30 cellular contexts compared by ENCODE assay signal in the genomic region with DNA sequence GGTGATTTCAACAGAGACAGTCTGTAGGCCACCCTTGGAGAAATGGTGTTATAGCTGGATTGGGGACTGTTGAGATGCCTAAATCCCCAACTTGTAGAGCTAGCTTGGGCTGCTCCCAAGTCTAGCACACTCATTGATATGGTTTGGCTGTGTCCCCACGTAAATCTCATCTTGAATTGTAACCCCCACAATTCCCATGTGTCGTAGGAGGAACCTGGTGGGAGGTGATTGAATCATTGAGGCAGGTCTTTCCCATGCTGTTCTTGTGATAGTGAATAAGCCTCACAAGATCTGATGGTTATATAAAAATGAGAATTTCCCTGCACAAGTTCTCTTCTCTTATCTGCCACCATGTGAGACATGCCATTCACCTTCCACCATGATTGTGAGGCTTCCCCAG.
A peak's percentile ranks its signal among the peaks of the same experiment; 100 is the strongest.
DNase-seq lines count a peak whose midpoint lies in the region; ATAC-seq and TF ChIP-seq lines count a peak whose summit lies in the region.
"Had no signal": no experiment of that assay in that cellular context is flagged by ENCODE, and none has a peak within 500 bp of the region (broad histone marks: within the 10 kb centered on the region; RNA-seq: fewer than 3 reads in every experiment).

No MANE protein-coding gene starts in this region.

- no peak for TF ChIP-seq CTCF in right atrium auricular region (IDR thresholded peaks at IDR 0.05)

- no peak overlapping the region for H3K27ac ChIP-seq in right atrium auricular region
- H3K27ac ChIP-seq in aorta (ENCODE audit: low read depth in 1 of 2, low read length in 2 of 2), result no peak overlapping the region
- H3K27ac ChIP-seq: 22Rv1; A549; BLaER1; BLaER1 treated with 17β-estradiol and CSF1 and Interleukin-3, amounts not matched to agents 10 nM and 100 nM; C4-2B had no signal

- no peaks in the 10 kb centered on the region for H3K9me3 ChIP-seq in right atrium auricular region
- H3K9me3 ChIP-seq in aorta (ENCODE audit: control insufficient read depth, low read length), result no peaks in the 10 kb centered on the region
- H3K9me3 ChIP-seq: A549; BE2C; BLaER1; BLaER1 treated with 17β-estradiol and CSF1 and Interleukin-3, amounts not matched to agents 10 nM and 100 nM; Caco-2 had no signal

- no peaks in the 10 kb centered on the region for H3K27me3 ChIP-seq in right atrium auricular region
- no peaks in the 10 kb centered on the region for H3K27me3 ChIP-seq in aorta (ENCODE audit: control insufficient read depth in 1 of 2, insufficient read depth in 2 of 2, low read length in 1 of 2)
- H3K27me3 ChIP-seq: BE2C, BLaER1 had no signal

- intact Hi-C loops in cardiac septum (cut with DNase I), result no loop called here
- intact Hi-C loops in aorta (cut with DNase I), result no loop called here

- H3K36me3 ChIP-seq in right atrium auricular region (no peaks in the 10 kb centered on the region), aorta (ENCODE audit: control insufficient read depth in 1 of 2, insufficient read depth in 2 of 2, low read length in 1 of 2) (no peaks in the 10 kb centered on the region)
- H3K36me3 ChIP-seq: BE2C; BLaER1; BLaER1 treated with 17β-estradiol and CSF1 and Interleukin-3, amounts not matched to agents 10 nM and 100 nM had no signal

- ATAC-seq in aorta (ENCODE audit: low FRiP score), result no peak
- ATAC-seq: A549; CD8-positive, alpha-beta T cell had no signal

- WGBS in aorta, 2 donors, result 88 to 94% methylated on average over 2 of the region's 2 CpGs

- H3K4me1 ChIP-seq in right atrium auricular region, result no peaks in the 10 kb centered on the region
- no peaks in the 10 kb centered on the region for H3K4me1 ChIP-seq in aorta (ENCODE audit: control insufficient read depth in 1 of 2, insufficient read depth in 2 of 2, low read length in 2 of 2)
- H3K4me1 ChIP-seq: A549; BE2C; BLaER1; BLaER1 treated with 17β-estradiol and CSF1 and Interleukin-3, amounts not matched to agents 10 nM and 100 nM; Caco-2 had no signal

- DNase-seq in right atrium auricular region (ENCODE audit: low spot score) (peak; percentile 21), cardiac septum (ENCODE audit: low spot score) (no peak), Ammon's horn (ENCODE audit: low spot score) (peak; percentile 21), putamen (ENCODE audit: low spot score) (peak; percentile 18), aorta (no peak)
- DNase-seq in activated CD8-positive, alpha-beta memory T cell treated with anti-CD3 and anti-CD28 coated beads, Interleukin-2, amount 50 U/mL, for 48 hours, result no peak
- DNase-seq: 8988T; ACHN; AML-193; BE2C; C1 segment of cervical spinal cord; Caco-2; Calu3; CD4-positive, alpha-beta memory T cell; CD4-positive, alpha-beta T cell; CD4-positive, CD25-positive, alpha-beta regulatory T cell; CD8-positive, alpha-beta memory T cell; CD8-positive, alpha-beta T cell; COR-L47; DMS 273 treated with DMSO at 0.1 percent for 48 hours; DMS153; DMS79; DMS79 treated with DMSO at 0.1 percent for 48 hours; DND-41; EL had no signal

- no peak overlapping the region for H3K4me3 ChIP-seq in right atrium auricular region
- H3K4me3 ChIP-seq in aorta (ENCODE audit: low read length in 2 of 2), result no peak overlapping the region
- H3K4me3 ChIP-seq: A549; BLaER1; BLaER1 treated with 17β-estradiol and CSF1 and Interleukin-3, amounts not matched to agents 10 nM and 100 nM had no signal

Comparison
In these comparisons a context has a peak if more than half of its experiments do, and no peak if none do; other contexts are left out.
1. DNase-seq: peak in right atrium auricular region (single experiment), Ammon's horn (single experiment) and putamen (single experiment); none in cardiac septum (single experiment), activated CD8-positive, alpha-beta memory T cell treated with anti-CD3 and anti-CD28 coated beads, Interleukin-2, amount 50 U/mL, for 48 hours (single experiment) and aorta (0 of 2).